Comparison of ENCODE assay signal across 1 cellular context in the genomic region with DNA sequence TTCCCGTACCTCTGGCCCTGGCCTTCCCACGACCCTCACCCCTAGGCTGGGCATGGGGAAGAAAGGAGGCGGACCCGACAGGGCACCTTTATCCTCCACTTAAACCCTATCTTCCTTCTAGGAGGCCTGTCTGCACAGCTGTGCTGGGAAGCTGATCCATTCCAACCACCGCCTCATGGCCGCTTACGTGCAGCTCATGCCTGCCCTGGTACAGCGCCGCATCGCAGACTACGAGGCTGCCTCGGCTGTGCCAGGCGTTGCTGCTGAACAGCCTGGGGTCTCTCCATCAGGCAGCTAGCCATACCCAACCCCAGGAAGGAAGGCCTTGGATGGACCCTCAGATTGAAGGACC.
TF ChIP-seq lines count a peak whose summit lies in the region.

No MANE protein-coding gene starts in this region.

TF ChIP-seq in H1, 55 proteins besides CTCF, POLR2A, EP300 and RAD21:
- TF ChIP-seq CEBPB (IDR thresholded peaks at IDR 0.05; ENCODE audit: low read depth, low read length) = no peak
- no peak for TF ChIP-seq JUN (IDR thresholded peaks at IDR 0.05; ENCODE audit: low read depth, low read length)
- no peak for TF ChIP-seq CTBP2 (IDR thresholded peaks at IDR 0.05; ENCODE audit: borderline replicate concordance, insufficient read depth, insufficient read length, low read length)
- no peak for TF ChIP-seq CHD1 (IDR thresholded peaks at IDR 0.05; ENCODE audit: low read depth, low read length)
- no peak for TF ChIP-seq TEAD4 (IDR thresholded peaks at IDR 0.05; ENCODE audit: low read depth, low read length)
- TF ChIP-seq, protein P1, sequence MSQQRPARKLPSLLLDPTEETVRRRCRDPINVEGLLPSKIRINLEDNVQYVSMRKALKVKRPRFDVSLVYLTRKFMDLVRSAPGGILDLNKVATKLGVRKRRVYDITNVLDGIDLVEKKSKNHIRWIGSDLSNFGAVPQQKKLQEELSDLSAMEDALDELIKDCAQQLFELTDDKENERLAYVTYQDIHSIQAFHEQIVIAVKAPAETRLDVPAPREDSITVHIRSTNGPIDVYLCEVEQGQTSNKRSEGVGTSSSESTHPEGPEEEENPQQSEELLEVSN (IDR thresholded peaks at IDR 0.05) = no peak
- TF ChIP-seq CBX8 (IDR thresholded peaks at IDR 0.05; ENCODE audit: borderline replicate concordance, low read depth, low read length) = no peak
- TF ChIP-seq BCL11A (IDR thresholded peaks at IDR 0.05; ENCODE audit: low read depth in 2 of 2, low read length in 2 of 2) = no peak
- TF ChIP-seq POU5F1 (IDR thresholded peaks at IDR 0.05; ENCODE audit: low read depth, low read length) = no peak
- no peak for TF ChIP-seq SUZ12 (IDR thresholded peaks at IDR 0.05; ENCODE audit: low read length)
